8 cellular contexts compared by ENCODE assay signal in the genomic region with DNA sequence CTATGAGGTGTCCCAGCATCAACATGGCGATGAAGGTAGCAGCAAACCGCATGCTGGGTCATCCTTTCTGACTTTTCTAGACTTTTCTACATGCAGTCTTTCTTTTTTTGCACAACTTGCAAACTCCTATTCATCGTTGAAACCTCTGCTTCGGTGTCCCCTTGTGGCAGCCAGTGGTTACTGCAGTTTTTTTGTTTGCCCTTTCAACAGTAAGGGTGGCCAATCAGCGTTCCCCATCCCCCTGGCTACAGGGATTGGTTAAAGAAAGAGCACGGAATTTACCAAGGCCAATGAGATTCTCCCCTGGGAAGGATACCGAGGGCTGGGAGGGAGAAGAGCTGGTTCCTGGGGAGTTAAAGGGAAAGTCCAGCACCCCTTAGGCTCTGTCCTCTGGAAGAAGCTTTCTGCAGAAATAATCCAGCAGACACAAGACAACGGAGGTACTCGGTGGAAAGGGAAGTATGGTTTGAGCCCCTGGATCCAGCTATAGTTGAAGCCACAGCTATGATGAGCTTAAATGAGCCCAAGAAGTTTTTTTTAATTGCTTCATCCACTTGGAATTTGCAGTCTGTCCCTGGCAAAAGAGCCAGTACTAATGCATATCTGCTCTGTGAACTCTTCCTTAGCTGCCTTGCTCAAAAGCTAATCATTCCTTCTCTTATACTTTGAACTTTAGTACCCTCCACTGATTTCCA. TPM values are rescaled to one million over a fixed set of nuclear protein-coding genes. Genes with fewer than 3 reads are reported as not detected.
DNase-seq lines count a peak whose midpoint lies in the region; ATAC-seq and TF ChIP-seq lines count a peak whose summit lies in the region.

No MANE protein-coding gene starts in this region.

- CTCF ChIA-PET in activated CD4-positive, alpha-beta memory T cell treated with anti-CD3 and anti-CD28 coated beads for 36 hours (lab: Charles Lee): interaction anchor here (0.6 to 8.8 kb wide), 34 partner anchors 8 to 154 kb away, joined by 3 to 321 read pairs (median 5); a partner anchor contains a TSS

- peak overlapping the region in 5 of 7 donors; percentile 53 to 83 (median 75) for H3K27ac Mint-ChIP-seq in CD14-positive monocyte
- peak overlapping the region; percentile 56 for H3K27ac Mint-ChIP-seq in activated CD4-positive, alpha-beta memory T cell treated with anti-CD3 and anti-CD28 coated beads for 36 hours

- no peaks in the 10 kb centered on the region for H3K36me3 ChIP-seq in lower lobe of right lung

- peaks cover 0 to 5% (median 2%) of the 10 kb centered on the region in 3 donors for H3K27me3 Mint-ChIP-seq in CD14-positive monocyte (ENCODE audit: low read depth in 3 of 3)
- H3K27me3 Mint-ChIP-seq in activated CD4-positive, alpha-beta memory T cell treated with anti-CD3 and anti-CD28 coated beads for 36 hours: no peaks in the 10 kb centered on the region

- peak overlapping the region; percentile 31 for H3K4me3 ChIP-seq in lower lobe of right lung

- POLR2A ChIA-PET in activated CD4-positive, alpha-beta memory T cell treated with anti-CD3 and anti-CD28 coated beads for 36 hours (lab: Charles Lee): interaction anchor here (0.9 to 3.7 kb wide), 4 partner anchors 24 to 56 kb away, joined by 3 to 41 read pairs (median 6); a partner anchor contains a TSS

- intact Hi-C loops in CD14-positive monocyte (cut with micrococcal nuclease) (no loop called here), lower lobe of right lung (cut with DNase I) (loop anchor here (10.0 kb wide), 1 partner anchor 54 kb away; a partner anchor contains a TSS)
- intact Hi-C loops in activated CD4-positive, alpha-beta memory T cell treated with anti-CD3 and anti-CD28 coated beads for 36 hours (cut with micrococcal nuclease): loop anchor here (1.0 kb wide), 3 partner anchors 49 to 82 kb away; no protein-coding TSS in a partner anchor

- H3K4me1 ChIP-seq in lower lobe of right lung: peaks cover 18% of the 10 kb centered on the region

- ATAC-seq in GM19351 (IDR thresholded peaks at IDR 0.05; ENCODE audit: unreplicated experiment): peak; percentile 75
- peak; percentile 98 to 99 for ATAC-seq in lower lobe of right lung

- peak; percentile 91 for DNase-seq in CD14-positive monocyte (ENCODE audit: low spot score)
- DNase-seq in HK-2 (ENCODE audit: unreplicated experiment): peak; percentile 88
- DNase-seq in NCI-H82 (lab: John Stamatoyannopoulos, UW): peak; percentile 100
- peak; percentile 94 for DNase-seq in activated CD4-positive, alpha-beta memory T cell treated with anti-CD3 and anti-CD28 coated beads for 36 hours
- peak; percentile 81 for DNase-seq in effector CD4-positive, alpha-beta T cell
- DNase-seq in lower lobe of right lung: peak; percentile 89
- peak in 2 of 3 experiments; percentile 73 to 83 for DNase-seq in stimulated activated CD4-positive, alpha-beta T cell treated with anti-CD3 and anti-CD28 coated beads, TNF-alpha, amount 100 ng/mL, for 4 hours (ENCODE audit: low read depth in 3 of 3)

- H3K4me1 Mint-ChIP-seq in CD14-positive monocyte: peaks cover 14% of the 10 kb centered on the region
- H3K4me1 Mint-ChIP-seq in activated CD4-positive, alpha-beta memory T cell treated with anti-CD3 and anti-CD28 coated beads for 36 hours (ENCODE audit: low read depth): peaks cover 17% of the 10 kb centered on the region

- H3K9me3 ChIP-seq in lower lobe of right lung: no peaks in the 10 kb centered on the region

- no peaks in the 10 kb centered on the region for H3K27me3 ChIP-seq in lower lobe of right lung (ENCODE audit: low read depth)

- TF ChIP-seq CTCF in CD14-positive monocyte (IDR thresholded peaks at IDR 0.05) (peak; percentile 87), lower lobe of right lung (IDR thresholded peaks at IDR 0.05) (peak; percentile 85)

- H3K4me3 Mint-ChIP-seq in CD14-positive monocyte: peak overlapping the region; percentile 20 to 71
- H3K4me3 Mint-ChIP-seq in activated CD4-positive, alpha-beta memory T cell treated with anti-CD3 and anti-CD28 coated beads for 36 hours: peak overlapping the region; percentile 68

- peak overlapping the region; percentile 33 for H3K27ac ChIP-seq in lower lobe of right lung

- peaks cover 0 to 2% (median 0%) of the 10 kb centered on the region in 7 donors for H3K9me3 Mint-ChIP-seq in CD14-positive monocyte
- no peaks in the 10 kb centered on the region for H3K9me3 Mint-ChIP-seq in activated CD4-positive, alpha-beta memory T cell treated with anti-CD3 and anti-CD28 coated beads for 36 hours

- H3K36me3 Mint-ChIP-seq in CD14-positive monocyte: no peaks in the 10 kb centered on the region
- H3K36me3 Mint-ChIP-seq in activated CD4-positive, alpha-beta memory T cell treated with anti-CD3 and anti-CD28 coated beads for 36 hours: no peaks in the 10 kb centered on the region

RNA-seq across cellular contexts. Expression of a gene that starts 5.6 kb away (rescaled TPM):
- 100 to 1,000 TPM in 1 of 2 donors, 10 to 100 TPM in 1; 97.0 to 143 TPM for polyA plus RNA-seq in CD14-positive monocyte
- 100 to 1,000 TPM; 356 to 361 TPM for total RNA-seq in activated CD4-positive, alpha-beta memory T cell treated with anti-CD3 and anti-CD28 coated beads for 36 hours
- 72.3 TPM for total RNA-seq in lower lobe of right lung

RNA-seq across cellular contexts. Expression of a gene that starts 11.9 kb away (rescaled TPM):
- 10 to 100 TPM; 10.3 TPM for polyA plus RNA-seq in CD14-positive monocyte
- 10 to 100 TPM; 29.0 to 30.8 TPM for total RNA-seq in activated CD4-positive, alpha-beta memory T cell treated with anti-CD3 and anti-CD28 coated beads for 36 hours
- total RNA-seq in lower lobe of right lung: 40.9 TPM

RNA-seq across cellular contexts. Expression of a gene that starts 47.1 kb away (rescaled TPM):
- 10 to 100 TPM; 22.5 to 86.9 TPM for polyA plus RNA-seq in CD14-positive monocyte
- total RNA-seq in activated CD4-positive, alpha-beta memory T cell treated with anti-CD3 and anti-CD28 coated beads for 36 hours: 100 to 1,000 TPM; 232 to 236 TPM
- total RNA-seq in lower lobe of right lung: 150 TPM

RNA-seq across cellular contexts. Expression of a gene that starts 54.2 kb away (rescaled TPM):
- polyA plus RNA-seq in CD14-positive monocyte: not detected
- total RNA-seq in activated CD4-positive, alpha-beta memory T cell treated with anti-CD3 and anti-CD28 coated beads for 36 hours: under 1 TPM; 0.36 to 0.39 TPM
- 4.1 TPM for total RNA-seq in lower lobe of right lung

RNA-seq across cellular contexts. Expression of a gene that starts 57.5 kb away (rescaled TPM):
- polyA plus RNA-seq in CD14-positive monocyte: not detected
- total RNA-seq in activated CD4-positive, alpha-beta memory T cell treated with anti-CD3 and anti-CD28 coated beads for 36 hours: not detected
- 21.2 TPM for total RNA-seq in lower lobe of right lung

Comparison
In these comparisons a context has a peak if more than half of its experiments do, and no peak if none do; other contexts are left out.
1. Peak in every context shown above with its lines: DNase-seq, ATAC-seq, H3K4me3 ChIP-seq and H3K27ac ChIP-seq.
2. intact Hi-C loops: an anchor here in activated CD4-positive, alpha-beta memory T cell treated with anti-CD3 and anti-CD28 coated beads for 36 hours (1.0 kb wide) and lower lobe of right lung (10.0 kb wide); none called in CD14-positive monocyte.